31 cellular contexts compared by ENCODE assay signal in the genomic region with DNA sequence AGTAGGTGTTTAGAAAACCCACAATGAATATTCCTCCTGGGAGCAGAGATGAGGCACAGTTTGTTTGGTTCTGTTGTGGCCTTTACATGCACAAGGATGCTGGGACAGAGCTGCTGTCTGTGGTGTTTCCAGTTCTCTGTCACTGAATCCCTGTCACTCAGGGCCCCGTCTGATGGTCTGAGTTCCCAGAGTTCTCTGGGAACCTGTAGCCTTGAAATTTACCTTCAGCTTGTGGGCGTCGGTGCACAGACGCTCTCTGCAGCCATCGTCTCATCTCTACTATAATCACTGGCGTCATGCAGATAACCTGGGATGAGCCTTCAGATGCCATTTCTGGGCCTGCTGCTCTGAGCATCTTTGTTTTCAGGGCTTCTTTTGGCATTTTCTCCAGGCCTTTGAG.
"Had no signal": no experiment of that assay in that cellular context is flagged by ENCODE, and none has a peak within 500 bp of the region (broad histone marks: within the 10 kb centered on the region; RNA-seq: fewer than 3 reads in every experiment).

No MANE protein-coding gene starts in this region.

- H3K4me1 ChIP-seq: ascending aorta, body of pancreas, Peyer's patch had no signal

- FAIRE-seq: bronchial epithelial cell had no signal

- H3K9ac ChIP-seq: KMS-11, SK-N-SH had no signal

- H3K36me3 Mint-ChIP-seq: activated CD4-positive, alpha-beta memory T cell treated with anti-CD3 and anti-CD28 coated beads for 36 hours; activated naive CD4-positive, alpha-beta T cell treated with anti-CD3 and anti-CD28 coated beads, Interleukin-2, amount 50 U/mL, for 72 hours had no signal

- H3K4me3 ChIP-seq: ascending aorta, body of pancreas, MG63, Peyer's patch, SJCRH30 had no signal

- H3K9me3 Mint-ChIP-seq: activated CD4-positive, alpha-beta T cell treated with anti-CD3 and anti-CD28 coated beads, Interleukin-2, amount 10 ng/mL, durations not matched to agents 7 days and 5 days; activated naive CD4-positive, alpha-beta T cell treated with anti-CD3 and anti-CD28 coated beads, Interleukin-2, amount 50 U/mL, for 72 hours; activated naive CD8-positive, alpha-beta T cell treated with anti-CD3 and anti-CD28 coated beads, Interleukin-2, amount 50 U/mL, for 24 hours; activated T-cell treated with anti-CD3 and anti-CD28 coated beads, Interleukin-2, amount 50 U/mL, for 24 hours had no signal

- H3K4me1 Mint-ChIP-seq: activated CD4-positive, alpha-beta T cell treated with anti-CD3 and anti-CD28 coated beads, Interleukin-2, amount 10 ng/mL, durations not matched to agents 7 days and 5 days; activated naive CD8-positive, alpha-beta T cell treated with anti-CD3 and anti-CD28 coated beads, Interleukin-2, amount 50 U/mL, for 24 hours had no signal

- H3K4me3 Mint-ChIP-seq: activated CD4-positive, alpha-beta memory T cell treated with anti-CD3 and anti-CD28 coated beads for 36 hours; activated CD4-positive, alpha-beta T cell treated with anti-CD3 and anti-CD28 coated beads, Interleukin-2, amount 10 ng/mL, durations not matched to agents 7 days and 5 days; activated naive CD8-positive, alpha-beta T cell treated with anti-CD3 and anti-CD28 coated beads, Interleukin-2, amount 50 U/mL, for 24 hours; activated T-cell treated with anti-CD3 and anti-CD28 coated beads, Interleukin-2, amount 50 U/mL, for 24 hours; activated T-helper 1 cell treated with anti-CD3 and anti-CD28 coated beads, Interleukin-12 subunit alpha, Interleukin-12 subunit beta, Interleukin-2, Interleukin-4 antibody, amounts not matched to agents 30 ng/mL and 10 ng/mL and 1 ng/mL, durations not matched to agents 14 hours and 24 hours and 36 hours had no signal

- H3K4me2 ChIP-seq: KMS-11, SK-N-SH had no signal

- ATAC-seq: activated naive CD4-positive, alpha-beta T cell treated with anti-CD3 and anti-CD28 coated beads, Interleukin-2, amount 50 U/mL, for 72 hours; activated naive CD8-positive, alpha-beta T cell treated with anti-CD3 and anti-CD28 coated beads, Interleukin-2, amount 50 U/mL, for 24 hours; body of pancreas had no signal

- H3K27me3 ChIP-seq: ascending aorta, body of pancreas, MG63, Peyer's patch, SJCRH30 had no signal

- H3K27ac Mint-ChIP-seq: activated CD4-positive, alpha-beta memory T cell treated with anti-CD3 and anti-CD28 coated beads for 36 hours; activated CD4-positive, alpha-beta T cell treated with anti-CD3 and anti-CD28 coated beads, Interleukin-2, amount 10 ng/mL, durations not matched to agents 7 days and 5 days; activated naive CD4-positive, alpha-beta T cell treated with anti-CD3 and anti-CD28 coated beads, Interleukin-2, amount 50 U/mL, for 72 hours; activated naive CD8-positive, alpha-beta T cell treated with anti-CD3 and anti-CD28 coated beads, Interleukin-2, amount 50 U/mL, for 24 hours; activated T-cell treated with anti-CD3 and anti-CD28 coated beads, Interleukin-2, amount 50 U/mL, for 24 hours; activated T-helper 1 cell treated with anti-CD3 and anti-CD28 coated beads, Interleukin-12 subunit alpha, Interleukin-12 subunit beta, Interleukin-2, Interleukin-4 antibody, amounts not matched to agents 30 ng/mL and 10 ng/mL and 1 ng/mL, durations not matched to agents 14 hours and 24 hours and 36 hours had no signal

- H3K27ac ChIP-seq: ascending aorta, body of pancreas, KMS-11, Peyer's patch, RWPE1, SJCRH30 had no signal

- DNase-seq: activated CD4-positive, alpha-beta memory T cell treated with anti-CD3 and anti-CD28 coated beads for 36 hours; activated CD4-positive, alpha-beta T cell treated with anti-CD3 and anti-CD28 coated beads, Interleukin-2, amount 10 ng/mL, durations not matched to agents 7 days and 5 days; activated CD4-positive, CD25-positive, alpha-beta regulatory T cell; activated effector memory CD4-positive, alpha-beta T cell treated with Interleukin-2 at 50 U/mL for 16 hours; activated naive CD4-positive, alpha-beta T cell; activated naive CD8-positive, alpha-beta T cell treated with anti-CD3 and anti-CD28 coated beads, Interleukin-2, amount 50 U/mL, for 24 hours; activated T-cell treated with anti-CD3 and anti-CD28 coated beads, Interleukin-2, amount 50 U/mL, for 24 hours; amniotic stem cell; body of pancreas; central memory CD4-positive, alpha-beta T cell; MG63; MV-4-11; NCI-H1092 treated with DMSO at 0.1 percent for 48 hours; NCI-H1436; NCI-H1694 treated with DMSO at 0.1 percent for 48 hours; NCI-H2029 treated with DMSO at 0.1 percent for 48 hours; NCI-H510A treated with DMSO at 0.1 percent for 48 hours; NCI-H69; NK-92 treated with Interleukin-12 subunit alpha and Interleukin-12 subunit beta, amount 100 ng/mL, for 24 hours; OCI-M1; Peyer's patch; Right ventricle myocardium superior; SK-N-SH; T-helper 1 cell had no signal

- H3K9me3 ChIP-seq: ascending aorta, body of pancreas, Peyer's patch, SJCRH30, SK-N-SH had no signal
